In the genomic region with DNA sequence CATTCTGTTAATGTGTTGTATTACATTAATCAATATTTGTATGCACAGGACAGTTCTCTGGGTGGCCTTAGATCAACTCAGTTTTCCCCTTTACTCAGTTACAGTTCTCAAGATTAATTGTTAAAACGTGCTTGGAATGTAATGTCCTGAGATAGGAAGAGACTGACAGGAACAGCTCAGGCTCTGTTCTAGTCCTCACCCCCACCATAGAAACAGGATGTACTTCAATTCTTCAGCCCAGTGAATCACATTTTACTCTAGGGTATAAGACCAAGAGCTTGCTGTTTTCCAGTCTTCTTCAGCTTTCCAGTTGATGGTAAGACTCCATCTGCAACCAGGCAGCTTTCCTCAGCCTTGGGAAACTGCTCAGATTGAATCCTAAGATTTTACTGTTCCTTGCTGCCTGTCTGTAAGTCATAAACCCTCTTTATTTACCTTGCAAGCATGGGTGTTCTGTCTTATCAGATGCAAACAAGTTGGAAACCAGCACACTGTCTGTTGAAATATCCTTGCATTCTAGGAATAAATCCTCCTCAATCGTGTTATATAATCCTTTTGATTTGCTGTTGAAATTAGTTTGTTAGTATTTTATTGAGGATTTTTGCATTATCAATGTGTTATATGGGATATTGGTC, we compare ENCODE assay signal across 22 cellular contexts.
DNase-seq lines count a peak whose midpoint lies in the region; ATAC-seq and TF ChIP-seq lines count a peak whose summit lies in the region.
"Had no signal": no experiment of that assay in that cellular context is flagged by ENCODE, and none has a peak within 500 bp of the region (broad histone marks: within the 10 kb centered on the region; RNA-seq: fewer than 3 reads in every experiment).

No MANE protein-coding gene starts in this region.

- H3K9me3 ChIP-seq in thoracic aorta: no peaks in the 10 kb centered on the region
- H3K9me3 ChIP-seq: BLaER1 treated with 17β-estradiol and CSF1 and Interleukin-3, amounts not matched to agents 10 nM and 100 nM; Caco-2 had no signal

- no peak overlapping the region for H3K4me3 ChIP-seq in thoracic aorta
- H3K4me3 ChIP-seq: BLaER1 treated with 17β-estradiol and CSF1 and Interleukin-3, amounts not matched to agents 10 nM and 100 nM; GM23248 had no signal

- H3K27ac ChIP-seq in VCaP (peak overlapping the region; percentile 50), thoracic aorta (no peak overlapping the region)
- H3K27ac ChIP-seq: BLaER1 treated with 17β-estradiol and CSF1 and Interleukin-3, amounts not matched to agents 10 nM and 100 nM; GM23248; KMS-11 had no signal

- H3K4me3 Mint-ChIP-seq in stimulated activated naive CD8-positive, alpha-beta T cell treated with anti-CD3 and anti-CD28 coated beads, Interleukin-15, amount 100 ng/mL, for 72 hours: no peak overlapping the region
- H3K4me3 Mint-ChIP-seq: CD4-positive, alpha-beta memory T cell had no signal

- no peaks in the 10 kb centered on the region for H3K36me3 ChIP-seq in thoracic aorta
- H3K36me3 ChIP-seq: BLaER1 treated with 17β-estradiol and CSF1 and Interleukin-3, amounts not matched to agents 10 nM and 100 nM had no signal

- no peaks in the 10 kb centered on the region for H3K27me3 ChIP-seq in thoracic aorta (replicated peaks; ENCODE audit: insufficient read depth)
- H3K27me3 ChIP-seq: BLaER1 treated with 17β-estradiol and CSF1 and Interleukin-3, amounts not matched to agents 10 nM and 100 nM had no signal

- DNase-seq in HT-29 (ENCODE audit: low spot score): peak; percentile 14
- no peak for DNase-seq in left lobe of liver (ENCODE audit: low spot score)
- DNase-seq in thoracic aorta (ENCODE audit: low spot score): no peak
- no peak for DNase-seq in NCI-H2171 treated with DMSO at 0.1 percent for 48 hours (lab: John Stamatoyannopoulos, UW)
- no peak for DNase-seq in GM03348 (ENCODE audit: low spot score)
- DNase-seq in stimulated activated naive CD8-positive, alpha-beta T cell treated with anti-CD3 and anti-CD28 coated beads, Interleukin-15, amount 100 ng/mL, for 72 hours: no peak
- DNase-seq: CD4-positive, alpha-beta memory T cell; DMS 273 treated with DMSO at 0.1 percent for 48 hours; DND-41; GM23248; NCI-H1417; NCI-H1694 treated with DMSO at 0.1 percent for 48 hours; NCI-H2081 treated with DMSO at 0.1 percent for 48 hours; NCI-H446 treated with DMSO at 0.1 percent for 48 hours; NCI-H526 treated with DMSO at 0.1 percent for 48 hours; RPMI8226; SHP77 had no signal

- peaks cover 0 to 8% of the 10 kb centered on the region in 2 donors for H3K9me3 Mint-ChIP-seq in stimulated activated naive CD8-positive, alpha-beta T cell treated with anti-CD3 and anti-CD28 coated beads, Interleukin-15, amount 100 ng/mL, for 72 hours

- ATAC-seq in left lobe of liver: peak; percentile 81
- peak; percentile 20 for ATAC-seq in thoracic aorta (ENCODE audit: insufficient number of reproducible peaks, low FRiP score, low read depth)
- no peak for ATAC-seq in stimulated activated naive CD8-positive, alpha-beta T cell treated with anti-CD3 and anti-CD28 coated beads, Interleukin-15, amount 100 ng/mL, for 72 hours
- ATAC-seq: HCT116 had no signal

- no peaks in the 10 kb centered on the region for H3K27me3 Mint-ChIP-seq in stimulated activated naive CD8-positive, alpha-beta T cell treated with anti-CD3 and anti-CD28 coated beads, Interleukin-15, amount 100 ng/mL, for 72 hours
- H3K27me3 Mint-ChIP-seq: CD4-positive, alpha-beta memory T cell had no signal

- H3K4me1 Mint-ChIP-seq in stimulated activated naive CD8-positive, alpha-beta T cell treated with anti-CD3 and anti-CD28 coated beads, Interleukin-15, amount 100 ng/mL, for 72 hours: no peaks in the 10 kb centered on the region
- H3K4me1 Mint-ChIP-seq: CD4-positive, alpha-beta memory T cell had no signal

- no peak for TF ChIP-seq CTCF in VCaP (conservative IDR thresholded peaks at IDR 0.05)
- TF ChIP-seq CTCF in thoracic aorta (IDR thresholded peaks at IDR 0.05): no peak

- H3K27ac Mint-ChIP-seq in stimulated activated naive CD8-positive, alpha-beta T cell treated with anti-CD3 and anti-CD28 coated beads, Interleukin-15, amount 100 ng/mL, for 72 hours: no peak overlapping the region
- H3K27ac Mint-ChIP-seq: CD4-positive, alpha-beta memory T cell had no signal

- no peaks in the 10 kb centered on the region for H3K4me1 ChIP-seq in thoracic aorta (ENCODE audit: control insufficient read depth in 1 of 2, low read depth in 2 of 2)
- H3K4me1 ChIP-seq: BLaER1 treated with 17β-estradiol and CSF1 and Interleukin-3, amounts not matched to agents 10 nM and 100 nM; Caco-2 had no signal
